In the genomic region with DNA sequence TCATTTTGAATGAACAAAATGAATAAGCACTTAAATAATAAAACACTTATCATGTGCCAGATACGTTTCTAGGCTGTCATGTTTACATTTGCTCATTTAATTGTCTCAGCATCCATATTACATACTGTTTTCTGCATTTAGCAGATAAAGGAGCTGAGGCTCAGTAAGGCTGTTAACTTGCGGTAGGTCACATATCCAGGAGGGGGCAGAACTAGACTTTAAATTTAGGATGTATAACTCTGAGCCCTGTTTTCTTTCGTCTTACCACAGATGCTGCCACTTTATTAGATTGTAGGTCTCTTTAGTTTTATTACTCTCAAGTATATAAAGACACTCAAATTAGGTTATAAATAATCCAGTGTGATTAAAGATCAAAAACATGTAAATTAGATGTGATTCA, we compare ENCODE assay signal across 8 cellular contexts. TPM values are rescaled to one million over a fixed set of nuclear protein-coding genes. Genes with fewer than 3 reads are reported as not detected.
DNase-seq lines count a peak whose midpoint lies in the region; ATAC-seq and TF ChIP-seq lines count a peak whose summit lies in the region.

No MANE protein-coding gene starts in this region.

- H3K36me3 ChIP-seq in neural progenitor cell (no peaks in the 10 kb centered on the region), Peyer's patch (peaks cover 0 to 85% (median 0%) of the 10 kb centered on the region in 3 donors)

- in situ Hi-C loops in T47D (cut with HindIII; ENCODE audit: low pct_unique_long_range_greater_than_20kb, low sequenced_read_pairs): no loop called here

- TF ChIP-seq CTCF in 22Rv1 (IDR thresholded peaks at IDR 0.05) (peak; percentile 73), neural progenitor cell (IDR thresholded peaks at IDR 0.05) (peak; percentile 59), Peyer's patch (IDR thresholded peaks at IDR 0.05) (peak in 2 of 6 experiments; percentile 34 to 48)

- no peaks in the 10 kb centered on the region for H3F3A ChIP-seq in neural progenitor cell (ENCODE audit: low read depth)

- no peaks in the 10 kb centered on the region for H3K79me2 ChIP-seq in neural progenitor cell (ENCODE audit: low read depth)

- H3K9me3 Mint-ChIP-seq in neural progenitor cell: no peaks in the 10 kb centered on the region

- H3K4me3 Mint-ChIP-seq in neural progenitor cell: no peak overlapping the region

- H3K4me3 ChIP-seq in neural progenitor cell (no peak overlapping the region), Peyer's patch (no peak overlapping the region)

- H3K9me3 ChIP-seq in neural progenitor cell (ENCODE audit: low read depth) (no peaks in the 10 kb centered on the region), Peyer's patch (no peaks in the 10 kb centered on the region)

- H3K27ac Mint-ChIP-seq in neural progenitor cell: no peak overlapping the region

- H3K4me1 ChIP-seq in neural progenitor cell (no peaks in the 10 kb centered on the region), Peyer's patch (no peaks in the 10 kb centered on the region)

- DNase-seq in ELF-1 (ENCODE audit: low read depth, low spot score) (peak; percentile 5), NAMALWA (ENCODE audit: low spot score) (peak; percentile 58), T47D (ENCODE audit: low read depth in 1 of 2, low spot score in 1 of 2) (peak; percentile 15 to 62), neural progenitor cell (ENCODE audit: low spot score) (peak; percentile 36), HK-2 (ENCODE audit: unreplicated experiment) (no peak), Peyer's patch (no peak)

- no peaks in the 10 kb centered on the region for H3K4me1 Mint-ChIP-seq in neural progenitor cell

- H3K27ac ChIP-seq in 22Rv1: no peak overlapping the region
- no peak overlapping the region for H3K27ac ChIP-seq in neural progenitor cell
- H3K27ac ChIP-seq in Peyer's patch: no peak overlapping the region

- H3K27me3 ChIP-seq in neural progenitor cell: no peaks in the 10 kb centered on the region
- no peaks in the 10 kb centered on the region for H3K27me3 ChIP-seq in Peyer's patch

- TF ChIP-seq POLR2A in Peyer's patch (IDR thresholded peaks at IDR 0.05): no peak

- no peak for ATAC-seq in GM21786 (IDR thresholded peaks at IDR 0.05; ENCODE audit: unreplicated experiment)

- no peak overlapping the region for H2AFZ ChIP-seq in neural progenitor cell (replicated peaks)

- no peaks in the 10 kb centered on the region for H3K27me3 Mint-ChIP-seq in neural progenitor cell (ENCODE audit: insufficient read depth, low read depth)

- H3K36me3 Mint-ChIP-seq in neural progenitor cell: no peaks in the 10 kb centered on the region

- H3K9ac ChIP-seq in neural progenitor cell: no peak overlapping the region

- no peaks in the 10 kb centered on the region for H4K20me1 ChIP-seq in neural progenitor cell (ENCODE audit: low read depth)

- H3K4me2 ChIP-seq in neural progenitor cell: no peak overlapping the region

RNA-seq across cellular contexts. Expression of a gene that starts 17.7 kb away (rescaled TPM):
- total RNA-seq in neural progenitor cell (ENCODE audit: low replicate concordance) (9.9 and 23.6 TPM in 2 replicates), Peyer's patch (10 to 100 TPM; 28.9 to 49.5 (median 41.3) TPM)

RNA-seq across cellular contexts. Expression of a gene that starts 17.9 kb away (rescaled TPM):
- total RNA-seq in neural progenitor cell (ENCODE audit: low replicate concordance) (23.4 and 42.6 TPM in 2 replicates), Peyer's patch (10 to 100 TPM in 2 of 4 donors, 1 to 10 TPM in 2; 5.4 to 22.3 (median 9.9) TPM)

RNA-seq across cellular contexts. Expression of a gene that starts 29.6 kb away (rescaled TPM):
- total RNA-seq in neural progenitor cell (ENCODE audit: low replicate concordance) (44.6 and 69.2 TPM in 2 replicates), Peyer's patch (100 to 1,000 TPM in 1 of 4 donors, 10 to 100 TPM in 3; 40.9 to 126 (median 64.0) TPM)

RNA-seq across cellular contexts. Expression of a gene that starts 59.4 kb away (rescaled TPM):
- total RNA-seq in neural progenitor cell (ENCODE audit: low replicate concordance) (1.6 TPM in 1 of 2 replicates, not detected in the other), Peyer's patch (10 to 100 TPM; 10.7 to 60.1 (median 51.9) TPM)

Comparison
In these comparisons a context has a peak if more than half of its experiments do, and no peak if none do; other contexts are left out.
1. DNase-seq: peak in ELF-1 (single experiment), NAMALWA (single experiment), T47D (2 of 2) and neural progenitor cell (single experiment); none in HK-2 (single experiment) and Peyer's patch (0 of 3).